15 cellular contexts compared by ENCODE assay signal in genomic region chr19:49337267-49338022, GRCh38. TPM values are rescaled to one million over a fixed set of nuclear protein-coding genes. Genes with fewer than 3 reads are reported as not detected.
DNase-seq lines count a peak whose midpoint lies in the region; ATAC-seq and TF ChIP-seq lines count a peak whose summit lies in the region.
"Had no signal": no experiment of that assay in that cellular context is flagged by ENCODE, and none has a peak within 500 bp of the region (broad histone marks: within the 10 kb centered on the region; RNA-seq: fewer than 3 reads in every experiment).

No MANE protein-coding gene starts in this region.

- no peak overlapping the region for H3K23ac ChIP-seq in mesenchymal stem cell (ENCODE audit: low read length in 2 of 2)

- H4K91ac ChIP-seq in mesenchymal stem cell (ENCODE audit: low read length) = no peak overlapping the region

- 0 out of 22 replicates have a peak, but pooled peaks cover 0 to 8% (median 0%) of the 10 kb centered on the region in 11 experiments for H3K9me3 ChIP-seq in BLaER1 treated with 17β-estradiol and CSF1 and Interleukin-3, amounts not matched to agents 10 nM and 100 nM (replicated peaks in 1 of 11)
- no peaks in the 10 kb centered on the region for H3K9me3 ChIP-seq in mesenchymal stem cell (ENCODE audit: control insufficient read depth, low read length)
- H3K9me3 ChIP-seq in smooth muscle cell (replicated peaks; ENCODE audit: low read depth) = no peaks in the 10 kb centered on the region
- H3K9me3 ChIP-seq: esophagus squamous epithelium, prostate gland, SJSA1, thoracic aorta had no signal

- peaks cover 28% of the 10 kb centered on the region for H3K79me1 ChIP-seq in mesenchymal stem cell (replicated peaks; ENCODE audit: low read length, poor library complexity, severe bottlenecking)

- peak overlapping the region; percentile 99 for H3K4me3 Mint-ChIP-seq in activated naive CD8-positive, alpha-beta T cell

- ATAC-seq in HG03095 (IDR thresholded peaks at IDR 0.05; ENCODE audit: unreplicated experiment) = no peak

- peak overlapping the region; percentile 82 for H3K27ac Mint-ChIP-seq in activated naive CD8-positive, alpha-beta T cell

- peak overlapping the region; percentile 12 for H4K8ac ChIP-seq in mesenchymal stem cell (ENCODE audit: low read length)

- H3K14ac ChIP-seq in mesenchymal stem cell (ENCODE audit: low read length in 2 of 2) = no peak overlapping the region

- H3K79me2 ChIP-seq in smooth muscle cell (ENCODE audit: low read depth) = no peaks in the 10 kb centered on the region

- H3K36me3 ChIP-seq in BLaER1 treated with 17β-estradiol and CSF1 and Interleukin-3, amounts not matched to agents 10 nM and 100 nM = peaks cover 0 to 11% (median 0%) of the 10 kb centered on the region in 11 experiments; a peak in 2 of 22 replicates
- peaks cover 11 to 73% of the 10 kb centered on the region in 2 experiments for H3K36me3 ChIP-seq in mesenchymal stem cell (ENCODE audit: control insufficient read depth in 1 of 2, insufficient read depth in 2 of 2, low read depth in 1 of 2, low read length in 2 of 2)
- H3K36me3 ChIP-seq in smooth muscle cell (ENCODE audit: low read depth) = no peaks in the 10 kb centered on the region
- H3K36me3 ChIP-seq: prostate gland had no signal

- H2AFZ ChIP-seq in mesenchymal stem cell (ENCODE audit: low read depth, low read length) = no peak overlapping the region
- H2AFZ ChIP-seq in smooth muscle cell (ENCODE audit: low read depth) = no peak overlapping the region

- no peak for DNase-seq in mesenchymal stem cell
- no peak for DNase-seq in smooth muscle cell (lab: John Stamatoyannopoulos, UW; ENCODE audit: unreplicated experiment)
- DNase-seq in anterior cingulate cortex (lab: John Stamatoyannopoulos, UW) = no peak
- DNase-seq in erythroblast (lab: John Stamatoyannopoulos, UW) = no peak
- DNase-seq: esophagus squamous epithelium, NCI-H1105, NCI-H510A treated with DMSO at 0.1 percent for 48 hours had no signal

- no peak overlapping the region for H3K4ac ChIP-seq in mesenchymal stem cell (ENCODE audit: low read depth in 1 of 2, low read length in 2 of 2)

- TF ChIP-seq POLR2A in GM15510 (IDR thresholded peaks at IDR 0.05; ENCODE audit: borderline replicate concordance, extremely low read depth, insufficient read length) (peak; percentile 16), erythroblast (IDR thresholded peaks at IDR 0.05; ENCODE audit: low read length) (no peak)

- H3K18ac ChIP-seq in mesenchymal stem cell (ENCODE audit: low read depth in 1 of 2, low read length in 2 of 2) = no peak overlapping the region

- whole genome bisulfite sequencing in mesenchymal stem cell = 74% methylated on average over 18 of the region's 19 CpGs
- WGBS in smooth muscle cell (ENCODE audit: low lambda C conversion rate) = 72% methylated on average over 19 of the region's 19 CpGs

- peak overlapping the region in 2 of 11 experiments; percentile 64 to 80; a peak in 3 of 22 replicates for H3K9ac ChIP-seq in BLaER1 treated with 17β-estradiol and CSF1 and Interleukin-3, amounts not matched to agents 10 nM and 100 nM
- no peak overlapping the region for H3K9ac ChIP-seq in mesenchymal stem cell (ENCODE audit: low read length)
- H3K9ac ChIP-seq in smooth muscle cell (ENCODE audit: low read depth) = no peak overlapping the region

- no peak for TF ChIP-seq CTCF in smooth muscle cell (IDR thresholded peaks at IDR 0.05; ENCODE audit: borderline replicate concordance, insufficient read depth, poor library complexity, severe bottlenecking)

- peak overlapping the region in 2 of 10 experiments; percentile 52 to 61; a peak in 2 of 20 replicates for H3K4me3 ChIP-seq in BLaER1 treated with 17β-estradiol and CSF1 and Interleukin-3, amounts not matched to agents 10 nM and 100 nM
- H3K4me3 ChIP-seq in mesenchymal stem cell (ENCODE audit: insufficient read depth in 1 of 2, low read depth in 1 of 2, low read length in 2 of 2) (no peak overlapping the region), smooth muscle cell (no peak overlapping the region)
- H3K4me3 ChIP-seq: prostate gland, SJSA1 had no signal

- H3K9me3 Mint-ChIP-seq in activated naive CD8-positive, alpha-beta T cell (ENCODE audit: low read depth) = no peaks in the 10 kb centered on the region

- no peaks in the 10 kb centered on the region for H3F3A ChIP-seq in smooth muscle cell (ENCODE audit: low read depth)

- no peak overlapping the region for H2BK5ac ChIP-seq in mesenchymal stem cell (ENCODE audit: low read depth, low read length, poor library complexity, severe bottlenecking)

- peaks cover 0 to 38% (median 12%) of the 10 kb centered on the region in 11 experiments; a peak in 11 of 22 replicates for H4K20me1 ChIP-seq in BLaER1 treated with 17β-estradiol and CSF1 and Interleukin-3, amounts not matched to agents 10 nM and 100 nM
- peaks cover 46% of the 10 kb centered on the region for H4K20me1 ChIP-seq in smooth muscle cell (ENCODE audit: low read depth)

- no peak overlapping the region for H2AK5ac ChIP-seq in mesenchymal stem cell (ENCODE audit: low read length, severe bottlenecking)

- H3K4me1 ChIP-seq in BLaER1 treated with 17β-estradiol and CSF1 and Interleukin-3, amounts not matched to agents 10 nM and 100 nM = peaks cover 60 to 80% (median 74%) of the 10 kb centered on the region in 10 experiments
- H3K4me1 ChIP-seq in mesenchymal stem cell (ENCODE audit: control insufficient read depth, insufficient read depth, low read depth, low read length) = peaks cover 9% of the 10 kb centered on the region
- peaks cover 4% of the 10 kb centered on the region for H3K4me1 ChIP-seq in smooth muscle cell (ENCODE audit: low read depth)
- H3K4me1 ChIP-seq: prostate gland had no signal

- no peak overlapping the region for H2BK12ac ChIP-seq in mesenchymal stem cell (ENCODE audit: low read length in 2 of 2)

- H3K27me3 Mint-ChIP-seq in activated naive CD8-positive, alpha-beta T cell = no peaks in the 10 kb centered on the region

- no peaks in the 10 kb centered on the region for H3K36me3 Mint-ChIP-seq in activated naive CD8-positive, alpha-beta T cell

- no peak overlapping the region for H3K27ac ChIP-seq in BLaER1 treated with 17β-estradiol and CSF1 and Interleukin-3, amounts not matched to agents 10 nM and 100 nM
- H3K27ac ChIP-seq in mesenchymal stem cell (ENCODE audit: low read length, poor library complexity, severe bottlenecking) (no peak overlapping the region), smooth muscle cell (ENCODE audit: low read depth) (no peak overlapping the region)
- H3K27ac ChIP-seq: C4-2B, prostate gland, SJSA1, thoracic aorta had no signal

- no peak overlapping the region for H2BK120ac ChIP-seq in mesenchymal stem cell (ENCODE audit: low read depth, low read length)

- peak overlapping the region in 7 of 11 experiments; percentile 12 to 95 (median 91); a peak in 13 of 22 replicates for H3K4me2 ChIP-seq in BLaER1 treated with 17β-estradiol and CSF1 and Interleukin-3, amounts not matched to agents 10 nM and 100 nM
- H3K4me2 ChIP-seq in mesenchymal stem cell (ENCODE audit: low read length, poor library complexity, severe bottlenecking) (no peak overlapping the region), smooth muscle cell (no peak overlapping the region)

- H2BK15ac ChIP-seq in mesenchymal stem cell (ENCODE audit: low read depth, poor library complexity, severe bottlenecking) = no peak overlapping the region

- H3K4me1 Mint-ChIP-seq in activated naive CD8-positive, alpha-beta T cell (ENCODE audit: low read depth) = peaks cover 58% of the 10 kb centered on the region

- peaks cover 5 to 31% (median 13%) of the 10 kb centered on the region in 11 experiments; a peak in 20 of 22 replicates for H3K27me3 ChIP-seq in BLaER1 treated with 17β-estradiol and CSF1 and Interleukin-3, amounts not matched to agents 10 nM and 100 nM
- peaks cover 0 to 13% of the 10 kb centered on the region in 2 experiments for H3K27me3 ChIP-seq in mesenchymal stem cell (ENCODE audit: control insufficient read depth in 1 of 2, insufficient read depth in 1 of 2, low read length in 2 of 2)
- no peaks in the 10 kb centered on the region for H3K27me3 ChIP-seq in smooth muscle cell (ENCODE audit: low read depth)
- H3K27me3 ChIP-seq: esophagus squamous epithelium, SJSA1 had no signal

RNA-seq across cellular contexts. Expression of gene CD37, which starts 2.2 kb away (rescaled TPM):
- not detected for polyA plus RNA-seq in mesenchymal stem cell (2013, experiment 1 of 2)
- not detected for polyA plus RNA-seq in mesenchymal stem cell (2013, experiment 2 of 2)
- not detected in 2 replicates for total RNA-seq in smooth muscle cell
- 7.0 and 8.8 TPM in 2 replicates for polyA plus RNA-seq in smooth muscle cell
- total RNA-seq: SJSA1 had no signal

RNA-seq across cellular contexts. Expression of gene SLC6A16, which starts 12.5 kb away (rescaled TPM):
- 3.5 TPM for polyA plus RNA-seq in mesenchymal stem cell (2013, experiment 1 of 2)
- 3.6 TPM for polyA plus RNA-seq in mesenchymal stem cell (2013, experiment 2 of 2)
- 0.63 and 1.4 TPM in 2 replicates for total RNA-seq in smooth muscle cell
- 2.3 and 2.8 TPM in 2 replicates for polyA plus RNA-seq in smooth muscle cell
- total RNA-seq: SJSA1 had no signal

RNA-seq across cellular contexts. Expression of gene TEAD2, which starts 24.8 kb away (rescaled TPM):
- polyA plus RNA-seq in mesenchymal stem cell (2013, experiment 1 of 2) = 72.7 TPM
- 73.6 TPM for polyA plus RNA-seq in mesenchymal stem cell (2013, experiment 2 of 2)
- total RNA-seq in smooth muscle cell = 46.0 and 71.8 TPM in 2 replicates
- polyA plus RNA-seq in smooth muscle cell = 55.3 and 58.5 TPM in 2 replicates

RNA-seq across cellular contexts. Expression of gene DKKL1, which starts 26.2 kb away (rescaled TPM):
- polyA plus RNA-seq in mesenchymal stem cell (2013, experiment 1 of 2) = 0.46 TPM
- 0.70 TPM for polyA plus RNA-seq in mesenchymal stem cell (2013, experiment 2 of 2)
- total RNA-seq in smooth muscle cell = 2.3 and 6.3 TPM in 2 replicates
- 2.8 and 6.4 TPM in 2 replicates for polyA plus RNA-seq in smooth muscle cell
- total RNA-seq: esophagus squamous epithelium had no signal

RNA-seq across cellular contexts. Expression of gene KASH5, which starts 50.6 kb away (rescaled TPM):
- polyA plus RNA-seq in mesenchymal stem cell (2013, experiment 1 of 2) = not detected
- polyA plus RNA-seq in mesenchymal stem cell (2013, experiment 2 of 2) = not detected
- total RNA-seq in smooth muscle cell = not detected in 2 replicates
- not detected in 2 replicates for polyA plus RNA-seq in smooth muscle cell
- total RNA-seq: esophagus squamous epithelium, SJSA1, thoracic aorta had no signal

Comparison
In these comparisons a context has a peak if more than half of its experiments do, and no peak if none do; other contexts are left out.
1. H3K4me2 ChIP-seq: peak in BLaER1 treated with 17β-estradiol and CSF1 and Interleukin-3, amounts not matched to agents 10 nM and 100 nM (7 of 11); none in mesenchymal stem cell (single experiment) and smooth muscle cell (single experiment).